ENCODE assay signal across 7 cellular contexts in the genomic region with DNA sequence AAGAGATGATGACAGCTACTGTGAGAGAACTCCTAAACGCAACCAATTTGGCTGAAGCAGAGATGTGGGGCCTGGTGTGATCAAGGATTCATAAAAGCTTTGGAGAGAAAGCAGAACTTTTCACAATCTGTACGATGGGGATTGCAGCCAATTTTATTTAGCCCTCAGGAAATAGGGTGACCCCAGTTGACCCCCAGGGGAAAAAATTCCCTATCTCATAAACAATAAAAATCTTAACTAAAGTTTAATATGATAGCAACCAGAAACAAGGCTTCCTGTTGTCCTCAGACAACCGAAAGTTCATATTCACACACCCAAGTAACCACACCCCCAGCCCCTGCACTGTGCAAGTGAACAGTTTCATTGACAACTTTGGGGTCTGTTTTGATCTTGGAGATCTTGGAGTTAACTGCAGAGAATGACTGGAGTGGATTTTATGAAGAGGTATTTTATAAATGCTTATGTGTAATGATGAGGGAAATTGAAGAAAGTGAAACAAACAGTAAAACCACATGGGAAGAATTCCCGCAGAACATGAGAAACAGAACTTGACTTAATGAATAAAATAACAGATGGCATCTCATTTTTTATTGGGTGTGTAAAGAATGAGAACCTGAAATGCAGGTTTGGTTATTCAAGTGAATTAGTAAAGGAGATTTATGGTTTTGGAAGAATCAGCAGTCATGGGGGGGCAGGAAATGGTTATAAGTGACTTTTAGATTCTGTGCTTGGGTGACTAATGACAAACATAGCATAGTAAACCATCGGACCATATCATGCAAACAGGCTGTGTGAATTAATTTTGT.
DNase-seq lines count a peak whose midpoint lies in the region; ATAC-seq lines count a peak whose summit lies in the region.

No MANE protein-coding gene starts in this region.

- H3K4me1 ChIP-seq in GM23248 (ENCODE audit: insufficient read depth), result peaks cover 10% of the 10 kb centered on the region; the same call in 1 of the 2 replicates

- DNase-seq in GM23248, result peak; percentile 36
- DNase-seq in NCI-H2029 (lab: John Stamatoyannopoulos, UW), result peak; percentile 41
- DNase-seq in stimulated activated naive CD8-positive, alpha-beta T cell treated with anti-CD3 and anti-CD28 coated beads, Interleukin-15, Interleukin-2, amounts not matched to agents 100 U/mL and 50 U/mL, for 24 hours, result no peak
- no peak for DNase-seq in central memory CD4-positive, alpha-beta T cell
- no peak for DNase-seq in NCI-H2227 treated with DMSO at 0.1 percent for 48 hours (lab: John Stamatoyannopoulos, UW)

- in situ Hi-C loops in GM23248 (cut with MboI), result loop anchor here (10.0 kb wide), 3 partner anchors 124 to 414 kb away; no protein-coding TSS in a partner anchor

- no peak overlapping the region for H3K4me2 ChIP-seq in GM23248 (ENCODE audit: unreplicated experiment)

- H3K36me3 ChIP-seq in GM23248 (ENCODE audit: low read depth), result no peaks in the 10 kb centered on the region

- H4K20me1 ChIP-seq in GM23248 (ENCODE audit: insufficient read depth), result no peaks in the 10 kb centered on the region; the same call in 1 of the 2 replicates

- H3F3A ChIP-seq in GM23248 (ENCODE audit: insufficient read depth), result 0 out of 2 replicates have a peak, but pooled peaks cover 5% of the 10 kb centered on the region

- no peak overlapping the region for H3K4me3 ChIP-seq in GM23248

- peak; percentile 88 for ATAC-seq in GM18511 (IDR thresholded peaks at IDR 0.05; ENCODE audit: unreplicated experiment)
- peak; percentile 96 for ATAC-seq in esophagus mucosa
- peak; percentile 60 for ATAC-seq in stimulated activated naive CD8-positive, alpha-beta T cell treated with anti-CD3 and anti-CD28 coated beads, Interleukin-15, Interleukin-2, amounts not matched to agents 100 U/mL and 50 U/mL, for 24 hours

- no peaks in the 10 kb centered on the region for H3K79me2 ChIP-seq in GM23248 (ENCODE audit: insufficient read depth)

- no peak overlapping the region for H2AFZ ChIP-seq in GM23248

- WGBS in GM23248 (ENCODE audit: low coverage in 1 of 2, low lambda C conversion rate in 2 of 2, missing lambda C conversion rate in 2 of 2), 2 experiments, result 57 to 62% methylated on average over 5 of the region's 5 CpGs

- no peak overlapping the region for H3K27ac ChIP-seq in GM23248

- H3K9ac ChIP-seq in GM23248, result no peak overlapping the region; the same call in 1 of the 2 replicates

- H3K27me3 ChIP-seq in GM23248 (replicated peaks; ENCODE audit: insufficient read depth), result peaks cover 19% of the 10 kb centered on the region; the same call in 1 of the 2 replicates

- no peaks in the 10 kb centered on the region for H3K9me3 ChIP-seq in GM23248 (ENCODE audit: low read depth)

- no peaks in the 10 kb centered on the region for H3K9me2 ChIP-seq in GM23248 (ENCODE audit: insufficient read depth)

Comparison
In these comparisons a context has a peak if more than half of its experiments do, and no peak if none do; other contexts are left out.
1. DNase-seq: peak in GM23248 (single experiment) and NCI-H2029 (single experiment); none in stimulated activated naive CD8-positive, alpha-beta T cell treated with anti-CD3 and anti-CD28 coated beads, Interleukin-15, Interleukin-2, amounts not matched to agents 100 U/mL and 50 U/mL, for 24 hours (single experiment), central memory CD4-positive, alpha-beta T cell (single experiment) and NCI-H2227 treated with DMSO at 0.1 percent for 48 hours (single experiment).
2. Peak in every context shown above with its lines, with median percentiles within 50 percentile points of each other: ATAC-seq.